ENCODE assay signal across 16 cellular contexts in the genomic region with DNA sequence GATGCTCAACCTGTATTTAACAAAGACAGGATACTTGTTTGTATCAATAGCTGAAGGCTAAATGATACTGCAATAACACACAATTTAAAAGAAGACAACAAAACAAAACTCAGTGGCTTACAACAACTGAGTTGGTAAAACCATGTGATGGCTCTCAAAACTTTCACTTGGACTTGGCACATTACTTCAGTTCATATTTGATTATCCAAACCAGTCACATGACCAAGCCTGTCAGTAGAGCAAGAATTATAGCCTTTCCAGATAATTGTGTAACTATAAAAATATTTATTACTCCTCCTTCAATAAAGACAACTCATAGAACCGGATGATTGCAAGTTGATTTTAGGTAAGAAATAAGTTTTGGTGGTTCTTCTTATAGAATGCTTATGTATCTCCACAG. TPM values are rescaled to one million over a fixed set of nuclear protein-coding genes. Genes with fewer than 3 reads are reported as not detected.
A peak's percentile ranks its signal among the peaks of the same experiment; 100 is the strongest.
DNase-seq lines count a peak whose midpoint lies in the region; ATAC-seq, FAIRE-seq and TF ChIP-seq lines count a peak whose summit lies in the region.
"Had no signal": no experiment of that assay in that cellular context is flagged by ENCODE, and none has a peak within 500 bp of the region (broad histone marks: within the 10 kb centered on the region; RNA-seq: fewer than 3 reads in every experiment).

No MANE protein-coding gene starts in this region.

- H4K20me1 ChIP-seq in OCI-LY3 (ENCODE audit: insufficient read depth, low read length): no peaks in the 10 kb centered on the region

- FAIRE-seq in A549 (lab: Jason Lieb, UNC) (no peak), GM12891 (lab: Jason Lieb, UNC) (no peak)
- FAIRE-seq: GM18507, H54 had no signal

- 61% methylated on average over 1 of the region's 1 CpG for WGBS in A549 (ENCODE audit: missing lambda C conversion rate)
- no CpG with 5 or more reads among the region's 1 CpG for WGBS in neuronal stem cell (ENCODE audit: extremely low coverage in 2 of 2, insufficient read length in 2 of 2, insufficient replicate concordance in 1 of 2), 2 donors

- intact Hi-C loops in left lung (cut with DNase I): no loop called here

- no peak for ATAC-seq in A549
- peak; percentile 29 for ATAC-seq in left lung

- H3K4me3 ChIP-seq in A549: no peak overlapping the region
- H3K4me3 ChIP-seq in OCI-LY3 (ENCODE audit: low read length): no peak overlapping the region
- H3K4me3 ChIP-seq in choroid plexus epithelial cell (ENCODE audit: low read depth, low read length): no peak overlapping the region
- H3K4me3 ChIP-seq in left lung: no peak overlapping the region
- no peak overlapping the region for H3K4me3 ChIP-seq in neuronal stem cell (ENCODE audit: low read length in 2 of 2)
- H3K4me3 ChIP-seq: PC-9 had no signal

- H3K27ac ChIP-seq in A549 (no peak overlapping the region), OCI-LY3 (ENCODE audit: low read length) (peak overlapping the region; percentile 57), left lung (no peak overlapping the region), neuronal stem cell (replicated peaks; ENCODE audit: low read length) (no peak overlapping the region)
- H3K27ac ChIP-seq: C4-2B, PC-9 had no signal

- H3K4me1 ChIP-seq in A549 (peaks cover 37% of the 10 kb centered on the region; the same call in 2 of the 3 replicates), OCI-LY3 (ENCODE audit: low read length) (peaks cover 23% of the 10 kb centered on the region), left lung (no peaks in the 10 kb centered on the region), neuronal stem cell (ENCODE audit: control insufficient read depth in 2 of 2, insufficient read depth in 1 of 2, low read depth in 1 of 2, low read length in 2 of 2) (no peaks in the 10 kb centered on the region)

- TF ChIP-seq CTCF in A549 (IDR thresholded peaks at IDR 0.05) (no peak), OCI-LY3 (IDR thresholded peaks at IDR 0.05; ENCODE audit: low read depth, low read length) (no peak), choroid plexus epithelial cell (conservative IDR thresholded peaks at IDR 0.05; ENCODE audit: low read depth, low read length) (no peak), left lung (IDR thresholded peaks at IDR 0.05) (no peak)

- H3K4ac ChIP-seq in neuronal stem cell (ENCODE audit: low read length): no peak overlapping the region

- H3K9ac ChIP-seq in OCI-LY3 (ENCODE audit: low read length) (no peak overlapping the region), neuronal stem cell (ENCODE audit: low read depth, low read length, poor library complexity) (no peak overlapping the region)

- no peak for TF ChIP-seq EP300 in A549 (IDR thresholded peaks at IDR 0.05)

- H3K9me3 ChIP-seq in A549: no peaks in the 10 kb centered on the region
- no peaks in the 10 kb centered on the region for H3K9me3 ChIP-seq in OCI-LY3 (ENCODE audit: insufficient read depth, low read length)
- no peaks in the 10 kb centered on the region for H3K9me3 ChIP-seq in left lung
- H3K9me3 ChIP-seq in neuronal stem cell (replicated peaks in 1 of 2; ENCODE audit: control insufficient read depth in 2 of 2, insufficient read depth in 1 of 2, low read depth in 1 of 2, low read length in 2 of 2): no peaks in the 10 kb centered on the region

- H2BK5ac ChIP-seq in neuronal stem cell (ENCODE audit: low read length): no peak overlapping the region

- H3K79me1 ChIP-seq in neuronal stem cell (ENCODE audit: low read depth, low read length): no peaks in the 10 kb centered on the region

- TF ChIP-seq RAD21 in A549 (conservative IDR thresholded peaks at IDR 0.05 in 1 of 2, IDR thresholded peaks at IDR 0.05 in 1 of 2): no peak

- H3K27me3 ChIP-seq in OCI-LY3 (ENCODE audit: low read depth, low read length) (no peaks in the 10 kb centered on the region), left lung (no peaks in the 10 kb centered on the region), neuronal stem cell (ENCODE audit: control insufficient read depth in 3 of 3, insufficient read depth in 3 of 3, low read depth in 1 of 3, low read length in 3 of 3) (no peaks in the 10 kb centered on the region)

- H2AFZ ChIP-seq in OCI-LY3 (ENCODE audit: low read depth, low read length): no peak overlapping the region
- no peak overlapping the region for H2AFZ ChIP-seq in neuronal stem cell (ENCODE audit: low read length)
- H2AFZ ChIP-seq: PC-9 had no signal

- H4K91ac ChIP-seq in neuronal stem cell (ENCODE audit: low read depth, low read length, poor library complexity): no peak overlapping the region

- H2AK5ac ChIP-seq in neuronal stem cell (ENCODE audit: low read depth, low read length): no peak overlapping the region

- DNase-seq in A549 (ENCODE audit: low read depth in 1 of 2, low spot score in 1 of 2) (no peak), choroid plexus epithelial cell (ENCODE audit: low read depth) (peak; percentile 9), left lung (no peak), neuronal stem cell (ENCODE audit: low spot score) (no peak), NCI-H345 (lab: John Stamatoyannopoulos, UW) (no peak), NCI-H1417 treated with DMSO at 0.1 percent for 48 hours (lab: John Stamatoyannopoulos, UW) (no peak), GM12891 (ENCODE audit: insufficient read length, low spot score) (no peak)
- DNase-seq: DMS53, IMR-90, NCI-H1048, NCI-H2107, PC-9 had no signal

- H4K8ac ChIP-seq in neuronal stem cell (ENCODE audit: low read depth, low read length): no peak overlapping the region

- POLR2A ChIA-PET in A549 (lab: Yijun Ruan, JAX): no interaction called here

- H3K23ac ChIP-seq in neuronal stem cell (ENCODE audit: low read depth, low read length, poor library complexity): no peak overlapping the region

- H2BK120ac ChIP-seq in neuronal stem cell (ENCODE audit: low read depth, low read length): no peak overlapping the region

- H3K36me3 ChIP-seq in OCI-LY3 (replicated peaks; ENCODE audit: low read depth, low read length) (peaks cover 19% of the 10 kb centered on the region), left lung (peaks cover 0 to 63% of the 10 kb centered on the region in 2 donors), neuronal stem cell (replicated peaks in 1 of 2; ENCODE audit: control insufficient read depth in 2 of 2, insufficient read depth in 2 of 2, low read length in 2 of 2) (peaks cover 8 to 67% of the 10 kb centered on the region in 2 donors)

- H3K18ac ChIP-seq in neuronal stem cell (ENCODE audit: low read length): no peak overlapping the region

- H3K14ac ChIP-seq in neuronal stem cell (ENCODE audit: low read length): no peak overlapping the region

- CTCF ChIA-PET in A549 (lab: Yijun Ruan, JAX): interaction anchor here (0.8 to 1.4 kb wide), 2 partner anchors 192 to 272 kb away, joined by 3 to 5 read pairs; no protein-coding TSS in a partner anchor

- no peak overlapping the region for H2BK12ac ChIP-seq in neuronal stem cell (ENCODE audit: low read length)

- no peak for TF ChIP-seq POLR2A in A549 (IDR thresholded peaks at IDR 0.05; ENCODE audit: low read length)
- TF ChIP-seq POLR2A in GM12891 (IDR thresholded peaks at IDR 0.05; ENCODE audit: low read depth, low read length): no peak

- no peaks in the 10 kb centered on the region for H3K79me2 ChIP-seq in OCI-LY3 (ENCODE audit: low read length)

- H2BK15ac ChIP-seq in neuronal stem cell (ENCODE audit: low read length): no peak overlapping the region

- H3K4me2 ChIP-seq in A549: no peak overlapping the region
- H3K4me2 ChIP-seq in OCI-LY3 (ENCODE audit: low read length): no peak overlapping the region; the same call in 1 of the 2 replicates
- H3K4me2 ChIP-seq in neuronal stem cell (ENCODE audit: insufficient read depth, low read length, poor library complexity, severe bottlenecking): no peak overlapping the region
- H3K4me2 ChIP-seq: PC-9 had no signal

TF ChIP-seq in A549, 52 proteins besides CTCF, POLR2A, EP300 and RAD21:
- TF ChIP-seq, protein P1, sequence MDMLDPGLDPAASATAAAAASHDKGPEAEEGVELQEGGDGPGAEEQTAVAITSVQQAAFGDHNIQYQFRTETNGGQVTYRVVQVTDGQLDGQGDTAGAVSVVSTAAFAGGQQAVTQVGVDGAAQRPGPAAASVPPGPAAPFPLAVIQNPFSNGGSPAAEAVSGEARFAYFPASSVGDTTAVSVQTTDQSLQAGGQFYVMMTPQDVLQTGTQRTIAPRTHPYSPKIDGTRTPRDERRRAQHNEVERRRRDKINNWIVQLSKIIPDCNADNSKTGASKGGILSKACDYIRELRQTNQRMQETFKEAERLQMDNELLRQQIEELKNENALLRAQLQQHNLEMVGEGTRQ (IDR thresholded peaks at IDR 0.05): peak; percentile 61
- TF ChIP-seq HOXB5 (CRISPR knock-in tag; IDR thresholded peaks at IDR 0.05): no peak
- no peak for TF ChIP-seq RCOR1 (IDR thresholded peaks at IDR 0.05; ENCODE audit: low read depth, low read length)
- TF ChIP-seq TFCP2L1 (CRISPR knock-in tag; IDR thresholded peaks at IDR 0.05): no peak
- TF ChIP-seq BHLHE40 (IDR thresholded peaks at IDR 0.05; ENCODE audit: low read depth, low read length): no peak
- TF ChIP-seq JUNB (IDR thresholded peaks at IDR 0.05): no peak

TF ChIP-seq in GM12891, 5 proteins besides CTCF, POLR2A, EP300 and RAD21:
- TF ChIP-seq POU2F2 (IDR thresholded peaks at IDR 0.05; ENCODE audit: low read depth, low read length) (no peak), PAX5 (IDR thresholded peaks at IDR 0.05; ENCODE audit: insufficient read depth, low read length, severe bottlenecking) (no peak), SPI1 (IDR thresholded peaks at IDR 0.05; ENCODE audit: low read depth, low read length) (no peak), TAF1 (IDR thresholded peaks at IDR 0.05; ENCODE audit: low read depth, low read length) (no peak), POLR2AphosphoS5 (IDR thresholded peaks at IDR 0.05; ENCODE audit: low read depth, low read length) (no peak)
TF ChIP-seq in GM12891: peak in this region for 0.

RNA-seq across cellular contexts. Expression of a gene that starts 56.8 kb away (rescaled TPM):
- polyA plus RNA-seq in A549 (2011; rRNA removed) (1,834 and 2,226 TPM in 2 replicates), A549 (2017; fragmentation: RNase III; extraction: RNeasy Plus Mini Kit Qiagen cat#74134 plus additional on column Dnase treatment) (2,775 to 2,908 TPM (median 2,777 TPM) in 3 replicates)
- 1,879 and 2,170 TPM in 2 replicates for polyA plus RNA-seq in A549 (2012; cell fraction: cytosol; rRNA removed)
- 1,128 and 1,581 TPM in 2 replicates for polyA plus RNA-seq in A549 (2012; cell fraction: nucleus; rRNA removed)
- polyA minus RNA-seq in A549 (2011; rRNA and poly(A)+ RNA removed): 822 and 1,005 TPM in 2 replicates
- total RNA-seq in left lung: 10 to 100 TPM; 50.5 to 78.4 TPM
- polyA plus RNA-seq in neuronal stem cell (2013, experiment 1 of 2): 12.2 TPM
- polyA plus RNA-seq in neuronal stem cell (2013, experiment 2 of 2): 11.4 TPM
- 31.9 TPM for polyA plus RNA-seq in GM12891 (2012; ENCODE audit: low read depth, missing spikeins)
